13 cellular contexts compared by ENCODE assay signal in genomic region chr3:52004906-52005395, GRCh38. TPM values are rescaled to one million over a fixed set of nuclear protein-coding genes. Genes with fewer than 3 reads are reported as not detected.
DNase-seq lines count a peak whose midpoint lies in the region; ATAC-seq and TF ChIP-seq lines count a peak whose summit lies in the region.
"Had no signal": no experiment of that assay in that cellular context is flagged by ENCODE, and none has a peak within 500 bp of the region (broad histone marks: within the 10 kb centered on the region; RNA-seq: fewer than 3 reads in every experiment).

No MANE protein-coding gene starts in this region.

- intact Hi-C loops in dendritic cell treated with granulocyte-macrophage colony-stimulating factor and Interleukin-4, amounts not matched to agents 40 ng/mL and 50 ng/mL, for 4 days (cut with micrococcal nuclease): loop anchor here (5.0 kb wide), 1 partner anchor 47 kb away; no protein-coding TSS in a partner anchor

- POLR2A ChIA-PET in GM10248 (lab: Yijun Ruan, JAX): interaction anchor here (1.2 kb wide), 1 partner anchor 9 kb away, joined by 3 read pairs; the partner anchor contains the start of gene RPL29

- ATAC-seq in GM19023 (IDR thresholded peaks at IDR 0.05; ENCODE audit: unreplicated experiment) (no peak), HG02623 (IDR thresholded peaks at IDR 0.05; ENCODE audit: unreplicated experiment) (no peak)

- H3K4me2 ChIP-seq in mesenchymal stem cell (ENCODE audit: low read length, poor library complexity, severe bottlenecking): no peak overlapping the region

- H3K36me3 ChIP-seq in mesenchymal stem cell (ENCODE audit: control insufficient read depth in 1 of 2, insufficient read depth in 2 of 2, low read depth in 1 of 2, low read length in 2 of 2): no peaks in the 10 kb centered on the region
- H3K36me3 ChIP-seq in thymus (ENCODE audit: control insufficient read depth, insufficient read depth): no peaks in the 10 kb centered on the region

- H3K4me3 Mint-ChIP-seq in dendritic cell treated with granulocyte-macrophage colony-stimulating factor and Interleukin-4, amounts not matched to agents 40 ng/mL and 50 ng/mL, for 4 days: no peak overlapping the region
- H3K4me3 Mint-ChIP-seq: activated CD4-positive, alpha-beta T cell treated with anti-CD3 and anti-CD28 coated beads, Interleukin-2, amount 10 ng/mL, durations not matched to agents 7 days and 5 days had no signal

- no peak overlapping the region for H2BK5ac ChIP-seq in mesenchymal stem cell (ENCODE audit: low read depth, low read length, poor library complexity, severe bottlenecking)

- H4K8ac ChIP-seq in mesenchymal stem cell (ENCODE audit: low read length): peak overlapping the region; percentile 74

- CTCF ChIA-PET in GM10248 (lab: Yijun Ruan, JAX): interaction anchor here (1.0 to 6.4 kb wide), 8 partner anchors 10 to 139 kb away, joined by 3 to 172 read pairs (median 42); partner anchors contain the start of genes DUSP7 and RPL29

- H2BK120ac ChIP-seq in mesenchymal stem cell (ENCODE audit: low read depth, low read length): peak overlapping the region; percentile 59

- peak overlapping the region in 1 of 2 experiments; percentile 80 for H3K14ac ChIP-seq in mesenchymal stem cell (ENCODE audit: low read length in 2 of 2)

- H3K27me3 ChIP-seq in mesenchymal stem cell (ENCODE audit: control insufficient read depth in 1 of 2, insufficient read depth in 1 of 2, low read length in 2 of 2) (peaks cover 0 to 32% of the 10 kb centered on the region in 2 experiments), thymus (ENCODE audit: control insufficient read depth, insufficient read depth) (no peaks in the 10 kb centered on the region)
- H3K27me3 ChIP-seq: foreskin keratinocyte had no signal

- peak overlapping the region in 1 of 2 experiments; percentile 95 for H2BK12ac ChIP-seq in mesenchymal stem cell (ENCODE audit: low read length in 2 of 2)

- H3K4me1 Mint-ChIP-seq in dendritic cell treated with granulocyte-macrophage colony-stimulating factor and Interleukin-4, amounts not matched to agents 40 ng/mL and 50 ng/mL, for 4 days (ENCODE audit: low read depth): peaks cover 24% of the 10 kb centered on the region

- TF ChIP-seq CTCF in GM10248 (IDR thresholded peaks at IDR 0.05; ENCODE audit: control extremely low read depth, extremely low read depth, low read depth, missing control alignments): no peak

- DNase-seq in NCI-H1417 (lab: John Stamatoyannopoulos, UW) (peak in 2 of 3 experiments; percentile 58 to 72), NCI-H1417 treated with DMSO at 0.1 percent for 48 hours (lab: John Stamatoyannopoulos, UW) (no peak), mesenchymal stem cell (no peak), GM10248 (ENCODE audit: extremely low spot score) (no peak)
- DNase-seq: activated CD4-positive, alpha-beta T cell treated with anti-CD3 and anti-CD28 coated beads, Interleukin-2, amount 10 ng/mL, durations not matched to agents 7 days and 5 days; activated T-cell treated with anti-CD3 and anti-CD28 coated beads, Interleukin-2, amount 50 U/mL, for 48 hours; foreskin keratinocyte; T-helper 1 cell had no signal

- H3K36me3 Mint-ChIP-seq in dendritic cell treated with granulocyte-macrophage colony-stimulating factor and Interleukin-4, amounts not matched to agents 40 ng/mL and 50 ng/mL, for 4 days (ENCODE audit: low read depth): no peaks in the 10 kb centered on the region

- H3K9me3 Mint-ChIP-seq in dendritic cell treated with granulocyte-macrophage colony-stimulating factor and Interleukin-4, amounts not matched to agents 40 ng/mL and 50 ng/mL, for 4 days: no peaks in the 10 kb centered on the region
- H3K9me3 Mint-ChIP-seq: activated CD4-positive, alpha-beta T cell treated with anti-CD3 and anti-CD28 coated beads, Interleukin-2, amount 10 ng/mL, durations not matched to agents 7 days and 5 days had no signal

- H2AK5ac ChIP-seq in mesenchymal stem cell (ENCODE audit: low read length, severe bottlenecking): peak overlapping the region; percentile 63

- H3K9ac ChIP-seq in mesenchymal stem cell (ENCODE audit: low read length): no peak overlapping the region

- H3K4me1 ChIP-seq in mesenchymal stem cell (ENCODE audit: control insufficient read depth, insufficient read depth, low read depth, low read length): peaks cover 17% of the 10 kb centered on the region
- H3K4me1 ChIP-seq in thymus (ENCODE audit: control insufficient read depth, insufficient read depth, low read length): peaks cover 11% of the 10 kb centered on the region

- 92% methylated on average over 4 of the region's 4 CpGs for WGBS in mesenchymal stem cell
- over 99% methylated on average over 4 of the region's 4 CpGs for WGBS in thymus

- peak overlapping the region; percentile 2 for H4K91ac ChIP-seq in mesenchymal stem cell (ENCODE audit: low read length)

- H3K27me3 Mint-ChIP-seq in dendritic cell treated with granulocyte-macrophage colony-stimulating factor and Interleukin-4, amounts not matched to agents 40 ng/mL and 50 ng/mL, for 4 days: peaks cover 6% of the 10 kb centered on the region
- H3K27me3 Mint-ChIP-seq: activated CD4-positive, alpha-beta T cell treated with anti-CD3 and anti-CD28 coated beads, Interleukin-2, amount 10 ng/mL, durations not matched to agents 7 days and 5 days had no signal

- peak overlapping the region; percentile 47 to 75 for H3K4ac ChIP-seq in mesenchymal stem cell (ENCODE audit: low read depth in 1 of 2, low read length in 2 of 2)

- peak overlapping the region in 1 of 2 experiments; percentile 40 for H3K23ac ChIP-seq in mesenchymal stem cell (ENCODE audit: low read length in 2 of 2)

- H2AFZ ChIP-seq in mesenchymal stem cell (ENCODE audit: low read depth, low read length): no peak overlapping the region

- H3K27ac ChIP-seq in mesenchymal stem cell (ENCODE audit: low read length, poor library complexity, severe bottlenecking): no peak overlapping the region
- H3K27ac ChIP-seq in thymus (ENCODE audit: low read depth): peak overlapping the region; percentile 26
- H3K27ac ChIP-seq: 22Rv1, foreskin keratinocyte had no signal

- H2BK15ac ChIP-seq in mesenchymal stem cell (ENCODE audit: low read depth, poor library complexity, severe bottlenecking): peak overlapping the region; percentile 26

- H3K79me1 ChIP-seq in mesenchymal stem cell (replicated peaks; ENCODE audit: low read length, poor library complexity, severe bottlenecking): no peaks in the 10 kb centered on the region

- H3K9me3 ChIP-seq in mesenchymal stem cell (ENCODE audit: control insufficient read depth, low read length) (no peaks in the 10 kb centered on the region), thymus (ENCODE audit: control insufficient read depth) (no peaks in the 10 kb centered on the region)

- H3K4me3 ChIP-seq in mesenchymal stem cell (ENCODE audit: insufficient read depth in 1 of 2, low read depth in 1 of 2, low read length in 2 of 2): no peak overlapping the region
- no peak overlapping the region for H3K4me3 ChIP-seq in thymus (ENCODE audit: low read length)

- H3K18ac ChIP-seq in mesenchymal stem cell (ENCODE audit: low read depth in 1 of 2, low read length in 2 of 2): peak overlapping the region; percentile 14 to 90

- peak overlapping the region; percentile 0 for H3K27ac Mint-ChIP-seq in dendritic cell treated with granulocyte-macrophage colony-stimulating factor and Interleukin-4, amounts not matched to agents 40 ng/mL and 50 ng/mL, for 4 days
- H3K27ac Mint-ChIP-seq: activated CD4-positive, alpha-beta T cell treated with anti-CD3 and anti-CD28 coated beads, Interleukin-2, amount 10 ng/mL, durations not matched to agents 7 days and 5 days had no signal

RNA-seq across cellular contexts. Expression of gene RPL29, which starts 9.3 kb away (rescaled TPM):
- 1,869 TPM for polyA plus RNA-seq in mesenchymal stem cell (2013, experiment 1 of 2)
- polyA plus RNA-seq in mesenchymal stem cell (2013, experiment 2 of 2): 1,864 TPM
- polyA plus RNA-seq in thymus: 1,964 TPM

RNA-seq across cellular contexts. Expression of gene ACY1, which starts 21.6 kb away (rescaled TPM):
- polyA plus RNA-seq in mesenchymal stem cell (2013, experiment 1 of 2): 14.0 TPM
- 14.7 TPM for polyA plus RNA-seq in mesenchymal stem cell (2013, experiment 2 of 2)
- polyA plus RNA-seq in thymus: 17.6 TPM

RNA-seq across cellular contexts. Expression of gene ABHD14A, which starts 30.1 kb away (rescaled TPM):
- 19.9 TPM for polyA plus RNA-seq in mesenchymal stem cell (2013, experiment 1 of 2)
- 19.9 TPM for polyA plus RNA-seq in mesenchymal stem cell (2013, experiment 2 of 2)
- polyA plus RNA-seq in thymus: 17.6 TPM

RNA-seq across cellular contexts. Expression of gene ABHD14B, which starts 31.1 kb away (rescaled TPM):
- polyA plus RNA-seq in mesenchymal stem cell (2013, experiment 1 of 2): 15.5 TPM
- 15.1 TPM for polyA plus RNA-seq in mesenchymal stem cell (2013, experiment 2 of 2)
- polyA plus RNA-seq in thymus: 48.2 TPM

RNA-seq across cellular contexts. Expression of gene PCBP4, which starts 37.7 kb away (rescaled TPM):
- 32.5 TPM for polyA plus RNA-seq in mesenchymal stem cell (2013, experiment 1 of 2)
- polyA plus RNA-seq in mesenchymal stem cell (2013, experiment 2 of 2): 31.0 TPM
- polyA plus RNA-seq in thymus: 21.0 TPM

Comparison
In these comparisons a context has a peak if more than half of its experiments do, and no peak if none do; other contexts are left out.
1. DNase-seq: peak in NCI-H1417 (2 of 3); none in NCI-H1417 treated with DMSO at 0.1 percent for 48 hours (single experiment), mesenchymal stem cell (single experiment) and GM10248 (single experiment).